ENCODE assay signal across 26 cellular contexts in genomic region chr1:28046716-28047115, GRCh38.
"Had no signal": no experiment of that assay in that cellular context is flagged by ENCODE, and none has a peak within 500 bp of the region (broad histone marks: within the 10 kb centered on the region; RNA-seq: fewer than 3 reads in every experiment).

No MANE protein-coding gene starts in this region.

- H3K4me3 Mint-ChIP-seq: activated CD4-positive, alpha-beta T cell treated with anti-CD3 and anti-CD28 coated beads for 36 hours; activated CD8-positive, alpha-beta T cell treated with anti-CD3 and anti-CD28 coated beads for 36 hours; activated naive CD8-positive, alpha-beta T cell treated with anti-CD3 and anti-CD28 coated beads, Interleukin-2, amount 10 ng/mL, durations not matched to agents 7 days and 5 days had no signal

- H3K27me3 ChIP-seq: adrenal gland, MG63, Peyer's patch, SJCRH30 had no signal

- H3K27ac Mint-ChIP-seq: activated CD4-positive, alpha-beta T cell treated with anti-CD3 and anti-CD28 coated beads for 36 hours; activated CD8-positive, alpha-beta T cell treated with anti-CD3 and anti-CD28 coated beads for 36 hours; activated naive CD8-positive, alpha-beta T cell treated with anti-CD3 and anti-CD28 coated beads, Interleukin-2, amount 10 ng/mL, durations not matched to agents 7 days and 5 days had no signal

- ATAC-seq: activated CD4-positive, alpha-beta T cell treated with anti-CD3 and anti-CD28 coated beads for 36 hours; activated CD8-positive, alpha-beta T cell treated with anti-CD3 and anti-CD28 coated beads for 36 hours had no signal

- H3K27ac ChIP-seq: adrenal gland, KMS-11, Peyer's patch, RWPE1, SJCRH30, WERI-Rb-1 had no signal

- H3K9me3 ChIP-seq: MG63, Peyer's patch, SJCRH30, SK-N-SH had no signal

- DNase-seq: activated CD4-positive, alpha-beta T cell treated with anti-CD3 and anti-CD28 coated beads for 36 hours; activated CD4-positive, alpha-beta T cell treated with anti-CD3 and anti-CD28 coated beads, Interleukin-2, amount 50 U/mL, for 1 hour; activated CD8-positive, alpha-beta memory T cell treated with anti-CD3 and anti-CD28 coated beads, Interleukin-2, amount 50 U/mL, for 48 hours; activated CD8-positive, alpha-beta T cell treated with anti-CD3 and anti-CD28 coated beads for 36 hours; activated naive CD4-positive, alpha-beta T cell treated with anti-CD3 and anti-CD28 coated beads, Interleukin-2, amount 50 U/mL, for 16 hours; activated naive CD8-positive, alpha-beta T cell treated with anti-CD3 and anti-CD28 coated beads, Interleukin-2, amount 10 ng/mL, durations not matched to agents 7 days and 5 days; activated T-cell treated with anti-CD3 and anti-CD28 coated beads, Interleukin-2, amount 50 U/mL, for 1 hour; adrenal gland; anterior cingulate cortex; MG63; NCI-H1092 treated with DMSO at 0.1 percent for 48 hours; NCI-H1417 treated with DMSO at 0.1 percent for 48 hours; NCI-H1694; NCI-H2029; NCI-H2107; NCI-H345; NCI-H510A; NCI-H69; Peyer's patch; Right ventricle myocardium superior; SJCRH30; SK-N-SH; T-helper 1 cell; WERI-Rb-1 had no signal

- H3K4me3 ChIP-seq: adrenal gland, MG63, Peyer's patch, SJCRH30 had no signal

- H3K9me3 Mint-ChIP-seq: activated CD8-positive, alpha-beta T cell treated with anti-CD3 and anti-CD28 coated beads for 36 hours; activated naive CD8-positive, alpha-beta T cell treated with anti-CD3 and anti-CD28 coated beads, Interleukin-2, amount 10 ng/mL, durations not matched to agents 7 days and 5 days had no signal

- H3K4me1 ChIP-seq: adrenal gland, Peyer's patch, SJCRH30 had no signal
